Comparison of ENCODE assay signal across 22 cellular contexts in genomic region chr9:121125590-121125989, GRCh38.
"Had no signal": no experiment of that assay in that cellular context is flagged by ENCODE, and none has a peak within 500 bp of the region (broad histone marks: within the 10 kb centered on the region; RNA-seq: fewer than 3 reads in every experiment).

No MANE protein-coding gene starts in this region.

- DNase-seq: activated B cell treated with CpG ODN at 0.5 μM for 24 hours; activated CD4-positive, alpha-beta memory T cell treated with anti-CD3 and anti-CD28 coated beads, Interleukin-2, amount 10 ng/mL, durations not matched to agents 7 days and 5 days; activated CD4-positive, alpha-beta T cell treated with anti-CD3 and anti-CD28 coated beads for 1 hour; activated CD4-positive, alpha-beta T cell treated with anti-CD3 and anti-CD28 coated beads, Interleukin-2, amount 10 ng/mL, durations not matched to agents 7 days and 5 days; activated effector memory CD4-positive, alpha-beta T cell treated with Interleukin-2 at 50 U/mL for 16 hours; activated naive CD4-positive, alpha-beta T cell treated with Interleukin-2 at 50 U/mL for 16 hours; activated T-cell treated with anti-CD3 and anti-CD28 coated beads for 4 hours; amniotic stem cell; body of pancreas; central memory CD4-positive, alpha-beta T cell; MM.1S; NCI-H1105; NCI-H1436; NCI-H187; NCI-H2081; NCI-H446; NCI-H524; Peyer's patch; SHP77 treated with DMSO at 0.1 percent for 48 hours; T-helper 2 cell; T1000 had no signal

- H3K4me3 Mint-ChIP-seq: activated B cell treated with CpG ODN at 0.5 μM for 24 hours; activated CD4-positive, alpha-beta memory T cell treated with anti-CD3 and anti-CD28 coated beads, Interleukin-2, amount 10 ng/mL, durations not matched to agents 7 days and 5 days; activated CD4-positive, alpha-beta T cell treated with anti-CD3 and anti-CD28 coated beads, Interleukin-2, amount 10 ng/mL, durations not matched to agents 7 days and 5 days had no signal

- H3K9me3 Mint-ChIP-seq: activated B cell treated with CpG ODN at 0.5 μM for 24 hours had no signal

- H3K27ac ChIP-seq: ascending aorta, body of pancreas, Peyer's patch had no signal

- H3K27me3 Mint-ChIP-seq: activated B cell treated with CpG ODN at 0.5 μM for 24 hours; activated CD4-positive, alpha-beta memory T cell treated with anti-CD3 and anti-CD28 coated beads, Interleukin-2, amount 10 ng/mL, durations not matched to agents 7 days and 5 days; activated CD4-positive, alpha-beta T cell treated with anti-CD3 and anti-CD28 coated beads, Interleukin-2, amount 10 ng/mL, durations not matched to agents 7 days and 5 days had no signal

- H3K27ac Mint-ChIP-seq: activated B cell treated with CpG ODN at 0.5 μM for 24 hours; activated CD4-positive, alpha-beta memory T cell treated with anti-CD3 and anti-CD28 coated beads, Interleukin-2, amount 10 ng/mL, durations not matched to agents 7 days and 5 days; activated CD4-positive, alpha-beta T cell treated with anti-CD3 and anti-CD28 coated beads, Interleukin-2, amount 10 ng/mL, durations not matched to agents 7 days and 5 days had no signal

- H3K27me3 ChIP-seq: ascending aorta, body of pancreas, Peyer's patch had no signal

- H3K9me3 ChIP-seq: ascending aorta, body of pancreas, Peyer's patch had no signal

- H3K4me3 ChIP-seq: ascending aorta, body of pancreas, Peyer's patch had no signal

- ATAC-seq: body of pancreas had no signal
